17 cellular contexts compared by ENCODE assay signal in genomic region chr15:68220489-68220888, GRCh38.
"Had no signal": no experiment of that assay in that cellular context is flagged by ENCODE, and none has a peak within 500 bp of the region (broad histone marks: within the 10 kb centered on the region; RNA-seq: fewer than 3 reads in every experiment).

No MANE protein-coding gene starts in this region.

- DNase-seq: effector memory CD8-positive, alpha-beta T cell; esophagus squamous epithelium; foreskin fibroblast; immature natural killer cell; kidney; left colon; mucosa of descending colon; naive thymus-derived CD8-positive, alpha-beta T cell; posterior cingulate gyrus; small intestine; stimulated activated CD4-positive, alpha-beta T cell treated with anti-CD3 and anti-CD28 coated beads, Interleukin-12 subunit alpha, Interleukin-12 subunit beta, amount 100 ng/mL, for 4 hours; stimulated activated naive CD8-positive, alpha-beta T cell treated with anti-CD3 and anti-CD28 coated beads, Interleukin-15, Interleukin-2, amounts not matched to agents 100 U/mL and 50 U/mL, for 24 hours had no signal

- H3K27ac ChIP-seq: epithelial cell of prostate, esophagus squamous epithelium, gastroesophageal sphincter, neutrophil, tibial artery had no signal

- H3K9me3 ChIP-seq: esophagus squamous epithelium, gastroesophageal sphincter, mucosa of descending colon, neutrophil, tibial artery had no signal

- H3K36me3 ChIP-seq: neutrophil, tibial artery had no signal

- H3K27me3 ChIP-seq: esophagus squamous epithelium, gastroesophageal sphincter, neutrophil, tibial artery had no signal

- ATAC-seq: effector memory CD8-positive, alpha-beta T cell; gastroesophageal sphincter; left colon; mucosa of descending colon; naive thymus-derived CD8-positive, alpha-beta T cell; stimulated activated naive CD8-positive, alpha-beta T cell treated with anti-CD3 and anti-CD28 coated beads, Interleukin-15, Interleukin-2, amounts not matched to agents 100 U/mL and 50 U/mL, for 24 hours had no signal

- H3K4me3 Mint-ChIP-seq: central memory CD8-positive, alpha-beta T cell; effector memory CD8-positive, alpha-beta T cell; immature natural killer cell; naive thymus-derived CD8-positive, alpha-beta T cell had no signal

- H3K27ac Mint-ChIP-seq: immature natural killer cell had no signal

- H3K4me1 ChIP-seq: tibial artery had no signal

- H3K27me3 Mint-ChIP-seq: central memory CD8-positive, alpha-beta T cell; effector memory CD8-positive, alpha-beta T cell; naive thymus-derived CD8-positive, alpha-beta T cell had no signal

- H3K9me3 Mint-ChIP-seq: central memory CD8-positive, alpha-beta T cell; effector memory CD8-positive, alpha-beta T cell; immature natural killer cell; naive thymus-derived CD8-positive, alpha-beta T cell had no signal

- H3K4me3 ChIP-seq: esophagus squamous epithelium, gastroesophageal sphincter, mucosa of descending colon, tibial artery had no signal
